ENCODE assay signal across 14 cellular contexts in genomic region chr17:55259684-55260111, GRCh38. TPM values are rescaled to one million over a fixed set of nuclear protein-coding genes. Genes with fewer than 3 reads are reported as not detected.
"Had no signal": no experiment of that assay in that cellular context is flagged by ENCODE, and none has a peak within 500 bp of the region (broad histone marks: within the 10 kb centered on the region; RNA-seq: fewer than 3 reads in every experiment).

No MANE protein-coding gene starts in this region.

- H3K27me3 ChIP-seq: adrenal gland, gastroesophageal sphincter, pancreas had no signal

- H3K27ac ChIP-seq: adrenal gland, colonic mucosa, gastroesophageal sphincter, left lung, pancreas, stomach had no signal

- H3K4me3 Mint-ChIP-seq: activated naive CD4-positive, alpha-beta T cell treated with anti-CD3 and anti-CD28 coated beads, Interleukin-2, amount 10 ng/mL, durations not matched to agents 7 days and 5 days; neural crest cell; WTC11 had no signal

- H3K4me1 ChIP-seq: colonic mucosa had no signal

- H3K36me3 ChIP-seq: adrenal gland, colonic mucosa, gastroesophageal sphincter, left lung, pancreas, stomach had no signal

- ATAC-seq: gastroesophageal sphincter, left lung, WTC11 had no signal

- H3K27ac Mint-ChIP-seq: activated naive CD4-positive, alpha-beta T cell treated with anti-CD3 and anti-CD28 coated beads, Interleukin-2, amount 10 ng/mL, durations not matched to agents 7 days and 5 days; WTC11 had no signal

- H3K36me3 Mint-ChIP-seq: activated naive CD4-positive, alpha-beta T cell treated with anti-CD3 and anti-CD28 coated beads, Interleukin-2, amount 10 ng/mL, durations not matched to agents 7 days and 5 days; WTC11 had no signal

- DNase-seq: activated CD4-positive, alpha-beta T cell treated with anti-CD3 and anti-CD28 coated beads for 48 hours; activated CD8-positive, alpha-beta memory T cell treated with anti-CD3 and anti-CD28 coated beads for 24 hours; activated naive CD4-positive, alpha-beta T cell treated with anti-CD3 and anti-CD28 coated beads, Interleukin-2, amount 10 ng/mL, durations not matched to agents 7 days and 5 days; adrenal gland; colonic mucosa; mesenchymal stem cell; pancreas; retina; small intestine; stomach had no signal

- H3K4me3 ChIP-seq: adrenal gland, colonic mucosa, gastroesophageal sphincter, left lung, pancreas, stomach had no signal

RNA-seq across cellular contexts. Expression of gene HLF, which starts 5.1 kb away (rescaled TPM):
- total RNA-seq: neural crest cell had no signal
